ENCODE assay signal across 20 cellular contexts in genomic region chr12:18476866-18477265, GRCh38.
"Had no signal": no experiment of that assay in that cellular context is flagged by ENCODE, and none has a peak within 500 bp of the region (broad histone marks: within the 10 kb centered on the region; RNA-seq: fewer than 3 reads in every experiment).

No MANE protein-coding gene starts in this region.

- ATAC-seq: activated CD8-positive, alpha-beta T cell treated with anti-CD3 and anti-CD28 coated beads for 36 hours; esophagus mucosa; natural killer cell treated with Interleukin-12 subunit alpha and Interleukin-12 subunit beta and Interleukin-15 and Interleukin-18, amount 100 ng/mL, for 72 hours; right cardiac atrium had no signal

- H3K36me3 ChIP-seq: cardiac muscle cell, suprapubic skin had no signal

- H3K36me3 Mint-ChIP-seq: activated naive CD4-positive, alpha-beta T cell treated with anti-CD3 and anti-CD28 coated beads, Interleukin-2, amount 50 U/mL, for 24 hours; natural killer cell treated with Interleukin-12 subunit alpha and Interleukin-12 subunit beta and Interleukin-15 and Interleukin-18, amount 100 ng/mL, for 72 hours had no signal

- H3K9me3 Mint-ChIP-seq: activated CD8-positive, alpha-beta T cell treated with anti-CD3 and anti-CD28 coated beads for 36 hours; type B pancreatic cell had no signal

- H3K4me3 ChIP-seq: cardiac muscle cell, dorsolateral prefrontal cortex, suprapubic skin had no signal

- H3K27ac ChIP-seq: cardiac muscle cell, dorsolateral prefrontal cortex, suprapubic skin had no signal

- H3K27ac Mint-ChIP-seq: activated CD8-positive, alpha-beta T cell treated with anti-CD3 and anti-CD28 coated beads for 36 hours; activated naive CD4-positive, alpha-beta T cell treated with anti-CD3 and anti-CD28 coated beads, Interleukin-2, amount 50 U/mL, for 24 hours; natural killer cell treated with Interleukin-12 subunit alpha and Interleukin-12 subunit beta and Interleukin-15 and Interleukin-18, amount 100 ng/mL, for 72 hours; progenitor cell of endocrine pancreas; stimulated activated naive CD8-positive, alpha-beta T cell treated with anti-CD3 and anti-CD28 coated beads, Interleukin-15, Interleukin-2, amounts not matched to agents 100 ng/mL and 50 ng/mL, for 24 hours; type B pancreatic cell had no signal

- H3K27me3 Mint-ChIP-seq: activated CD8-positive, alpha-beta T cell treated with anti-CD3 and anti-CD28 coated beads for 36 hours; activated naive CD4-positive, alpha-beta T cell treated with anti-CD3 and anti-CD28 coated beads, Interleukin-2, amount 50 U/mL, for 24 hours; natural killer cell treated with Interleukin-12 subunit alpha and Interleukin-12 subunit beta and Interleukin-15 and Interleukin-18, amount 100 ng/mL, for 72 hours; stimulated activated naive CD8-positive, alpha-beta T cell treated with anti-CD3 and anti-CD28 coated beads, Interleukin-15, Interleukin-2, amounts not matched to agents 100 ng/mL and 50 ng/mL, for 24 hours; type B pancreatic cell had no signal

- H3K9me3 ChIP-seq: suprapubic skin had no signal

- H3K4me3 Mint-ChIP-seq: activated CD8-positive, alpha-beta T cell treated with anti-CD3 and anti-CD28 coated beads for 36 hours; activated naive CD4-positive, alpha-beta T cell treated with anti-CD3 and anti-CD28 coated beads, Interleukin-2, amount 50 U/mL, for 24 hours; natural killer cell treated with Interleukin-12 subunit alpha and Interleukin-12 subunit beta and Interleukin-15 and Interleukin-18, amount 100 ng/mL, for 72 hours; stimulated activated naive CD8-positive, alpha-beta T cell treated with anti-CD3 and anti-CD28 coated beads, Interleukin-15, Interleukin-2, amounts not matched to agents 100 ng/mL and 50 ng/mL, for 24 hours; type B pancreatic cell had no signal

- DNase-seq: activated CD4-positive, alpha-beta T cell treated with anti-CD3 and anti-CD28 coated beads for 4 hours; activated CD8-positive, alpha-beta memory T cell treated with anti-CD3 and anti-CD28 coated beads, Interleukin-2, amount 50 U/mL, for 4 hours; activated CD8-positive, alpha-beta T cell treated with anti-CD3 and anti-CD28 coated beads for 36 hours; activated effector memory CD4-positive, alpha-beta T cell treated with anti-CD3 and anti-CD28 coated beads, Interleukin-2, amount 50 U/mL, for 16 hours; activated T-cell treated with anti-CD3 and anti-CD28 coated beads, Interleukin-2, amount 50 U/mL, for 48 hours; dorsolateral prefrontal cortex; hippocampal formation; kidney glomerular epithelial cell; mesendoderm; occipital lobe; right cardiac atrium; small intestine had no signal

- H3K27me3 ChIP-seq: cardiac muscle cell, dorsolateral prefrontal cortex, suprapubic skin had no signal

- H3K4me1 Mint-ChIP-seq: activated naive CD4-positive, alpha-beta T cell treated with anti-CD3 and anti-CD28 coated beads, Interleukin-2, amount 50 U/mL, for 24 hours had no signal
